Comparison of ENCODE assay signal across 1 cellular context in the genomic region with DNA sequence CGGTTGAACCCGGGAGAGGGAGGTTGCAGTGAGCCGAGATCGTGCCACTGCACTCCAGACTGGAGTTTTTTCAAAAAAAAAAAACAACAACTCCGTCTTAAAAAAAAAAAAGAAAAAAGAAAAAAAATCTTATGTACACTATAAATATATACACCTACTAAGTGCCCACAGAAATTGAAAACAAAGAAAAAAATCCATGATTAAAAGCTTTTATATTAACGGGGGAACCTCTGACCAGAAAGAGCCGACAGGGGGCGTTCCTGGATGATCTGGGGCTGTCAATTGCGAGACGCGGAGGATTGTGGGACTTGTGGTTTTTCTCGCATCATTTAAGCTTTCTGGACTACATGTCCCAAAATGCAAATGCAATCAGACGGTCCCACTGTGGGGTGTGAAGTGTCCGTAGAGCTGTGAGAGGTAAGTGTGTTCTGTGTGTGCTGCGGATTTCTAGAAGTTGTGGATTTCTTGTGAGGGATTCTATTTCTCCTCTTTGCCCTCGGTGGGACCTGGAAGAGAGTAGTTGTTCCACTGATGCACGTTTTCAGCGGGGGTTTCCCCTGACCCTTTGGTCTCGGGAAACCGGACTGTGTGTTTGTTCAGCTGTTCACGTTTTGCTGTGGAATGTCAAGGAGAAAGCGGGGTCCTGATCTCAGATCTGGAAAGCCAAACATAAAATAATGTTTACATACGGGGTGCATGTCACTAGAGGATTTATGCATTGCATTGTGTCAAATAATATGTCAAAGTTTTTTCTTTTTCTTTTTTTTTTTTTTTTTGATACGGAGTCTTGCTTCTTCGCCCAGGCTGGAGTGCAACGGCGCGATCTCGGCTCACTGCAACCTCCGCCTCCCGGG.
TF ChIP-seq lines count a peak whose summit lies in the region.

A gene with protein sequence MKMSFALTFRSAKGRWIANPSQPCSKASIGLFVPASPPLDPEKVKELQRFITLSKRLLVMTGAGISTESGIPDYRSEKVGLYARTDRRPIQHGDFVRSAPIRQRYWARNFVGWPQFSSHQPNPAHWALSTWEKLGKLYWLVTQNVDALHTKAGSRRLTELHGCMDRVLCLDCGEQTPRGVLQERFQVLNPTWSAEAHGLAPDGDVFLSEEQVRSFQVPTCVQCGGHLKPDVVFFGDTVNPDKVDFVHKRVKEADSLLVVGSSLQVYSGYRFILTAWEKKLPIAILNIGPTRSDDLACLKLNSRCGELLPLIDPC (plus strand): TSS at position 360 of the 854 bp plus-strand sequence. CDS start 1,241 bp downstream, outside the sequence.

TF ChIP-seq in K562, 482 proteins besides CTCF, POLR2A, EP300 and RAD21 (continued from another document):
- TF ChIP-seq, protein P1, sequence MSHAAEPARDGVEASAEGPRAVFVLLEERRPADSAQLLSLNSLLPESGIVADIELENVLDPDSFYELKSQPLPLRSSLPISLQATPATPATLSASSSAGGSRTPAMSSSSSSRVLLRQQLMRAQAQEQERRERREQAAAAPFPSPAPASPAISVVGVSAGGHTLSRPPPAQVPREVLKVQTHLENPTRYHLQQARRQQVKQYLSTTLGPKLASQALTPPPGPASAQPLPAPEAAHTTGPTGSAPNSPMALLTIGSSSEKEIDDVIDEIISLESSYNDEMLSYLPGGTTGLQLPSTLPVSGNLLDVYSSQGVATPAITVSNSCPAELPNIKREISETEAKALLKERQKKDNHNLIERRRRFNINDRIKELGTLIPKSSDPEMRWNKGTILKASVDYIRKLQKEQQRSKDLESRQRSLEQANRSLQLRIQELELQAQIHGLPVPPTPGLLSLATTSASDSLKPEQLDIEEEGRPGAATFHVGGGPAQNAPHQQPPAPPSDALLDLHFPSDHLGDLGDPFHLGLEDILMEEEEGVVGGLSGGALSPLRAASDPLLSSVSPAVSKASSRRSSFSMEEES (CRISPR knock-in tag; IDR thresholded peaks at IDR 0.05) = no peak
- no peak for TF ChIP-seq KAT7 (CRISPR knock-in tag; IDR thresholded peaks at IDR 0.05; ENCODE audit: borderline replicate concordance)
- TF ChIP-seq POLR2AphosphoS2 (IDR thresholded peaks at IDR 0.05; ENCODE audit: low read length) = no peak
- TF ChIP-seq, protein P2, sequence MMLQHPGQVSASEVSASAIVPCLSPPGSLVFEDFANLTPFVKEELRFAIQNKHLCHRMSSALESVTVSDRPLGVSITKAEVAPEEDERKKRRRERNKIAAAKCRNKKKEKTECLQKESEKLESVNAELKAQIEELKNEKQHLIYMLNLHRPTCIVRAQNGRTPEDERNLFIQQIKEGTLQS (IDR thresholded peaks at IDR 0.05) = peak; percentile 38; the same call in 1 of the 2 replicates
- TF ChIP-seq, protein P2 (CRISPR knock-in tag; conservative IDR thresholded peaks at IDR 0.05) = no peak
- peak; percentile 9; the same call in 1 of the 2 replicates for TF ChIP-seq SMARCA5 (IDR thresholded peaks at IDR 0.05)
- TF ChIP-seq ZNF253 (CRISPR knock-in tag; conservative IDR thresholded peaks at IDR 0.05) = no peak
- no peak for TF ChIP-seq ZNF146 (CRISPR knock-in tag; IDR thresholded peaks at IDR 0.05; ENCODE audit: unreplicated experiment)
- TF ChIP-seq CHD1 (IDR thresholded peaks at IDR 0.05; ENCODE audit: low read length) = no peak
- TF ChIP-seq ARID1B (IDR thresholded peaks at IDR 0.05) = peak; percentile 70
- TF ChIP-seq, protein P3, sequence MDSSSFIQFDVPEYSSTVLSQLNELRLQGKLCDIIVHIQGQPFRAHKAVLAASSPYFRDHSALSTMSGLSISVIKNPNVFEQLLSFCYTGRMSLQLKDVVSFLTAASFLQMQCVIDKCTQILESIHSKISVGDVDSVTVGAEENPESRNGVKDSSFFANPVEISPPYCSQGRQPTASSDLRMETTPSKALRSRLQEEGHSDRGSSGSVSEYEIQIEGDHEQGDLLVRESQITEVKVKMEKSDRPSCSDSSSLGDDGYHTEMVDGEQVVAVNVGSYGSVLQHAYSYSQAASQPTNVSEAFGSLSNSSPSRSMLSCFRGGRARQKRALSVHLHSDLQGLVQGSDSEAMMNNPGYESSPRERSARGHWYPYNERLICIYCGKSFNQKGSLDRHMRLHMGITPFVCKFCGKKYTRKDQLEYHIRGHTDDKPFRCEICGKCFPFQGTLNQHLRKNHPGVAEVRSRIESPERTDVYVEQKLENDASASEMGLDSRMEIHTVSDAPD (CRISPR knock-in tag; IDR thresholded peaks at IDR 0.05) = no peak
- no peak for TF ChIP-seq KDM5B (IDR thresholded peaks at IDR 0.05; ENCODE audit: insufficient replicate concordance, low read depth, low read length)
- TF ChIP-seq SMAD3 (CRISPR knock-in tag; conservative IDR thresholded peaks at IDR 0.05) = no peak
- TF ChIP-seq KDM4B (IDR thresholded peaks at IDR 0.05; ENCODE audit: borderline replicate concordance in 2 of 2, low read depth in 1 of 2) = no peak
- TF ChIP-seq, protein P4, sequence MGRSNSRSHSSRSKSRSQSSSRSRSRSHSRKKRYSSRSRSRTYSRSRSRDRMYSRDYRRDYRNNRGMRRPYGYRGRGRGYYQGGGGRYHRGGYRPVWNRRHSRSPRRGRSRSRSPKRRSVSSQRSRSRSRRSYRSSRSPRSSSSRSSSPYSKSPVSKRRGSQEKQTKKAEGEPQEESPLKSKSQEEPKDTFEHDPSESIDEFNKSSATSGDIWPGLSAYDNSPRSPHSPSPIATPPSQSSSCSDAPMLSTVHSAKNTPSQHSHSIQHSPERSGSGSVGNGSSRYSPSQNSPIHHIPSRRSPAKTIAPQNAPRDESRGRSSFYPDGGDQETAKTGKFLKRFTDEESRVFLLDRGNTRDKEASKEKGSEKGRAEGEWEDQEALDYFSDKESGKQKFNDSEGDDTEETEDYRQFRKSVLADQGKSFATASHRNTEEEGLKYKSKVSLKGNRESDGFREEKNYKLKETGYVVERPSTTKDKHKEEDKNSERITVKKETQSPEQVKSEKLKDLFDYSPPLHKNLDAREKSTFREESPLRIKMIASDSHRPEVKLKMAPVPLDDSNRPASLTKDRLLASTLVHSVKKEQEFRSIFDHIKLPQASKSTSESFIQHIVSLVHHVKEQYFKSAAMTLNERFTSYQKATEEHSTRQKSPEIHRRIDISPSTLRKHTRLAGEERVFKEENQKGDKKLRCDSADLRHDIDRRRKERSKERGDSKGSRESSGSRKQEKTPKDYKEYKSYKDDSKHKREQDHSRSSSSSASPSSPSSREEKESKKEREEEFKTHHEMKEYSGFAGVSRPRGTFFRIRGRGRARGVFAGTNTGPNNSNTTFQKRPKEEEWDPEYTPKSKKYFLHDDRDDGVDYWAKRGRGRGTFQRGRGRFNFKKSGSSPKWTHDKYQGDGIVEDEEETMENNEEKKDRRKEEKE (IDR thresholded peaks at IDR 0.05; ENCODE audit: borderline replicate concordance in 1 of 2, control insufficient read depth in 1 of 2, low read depth in 2 of 2, low read length in 1 of 2) = peak in 1 of 2 experiments; percentile 96; a peak in 2 of 4 replicates
